In the genomic region with DNA sequence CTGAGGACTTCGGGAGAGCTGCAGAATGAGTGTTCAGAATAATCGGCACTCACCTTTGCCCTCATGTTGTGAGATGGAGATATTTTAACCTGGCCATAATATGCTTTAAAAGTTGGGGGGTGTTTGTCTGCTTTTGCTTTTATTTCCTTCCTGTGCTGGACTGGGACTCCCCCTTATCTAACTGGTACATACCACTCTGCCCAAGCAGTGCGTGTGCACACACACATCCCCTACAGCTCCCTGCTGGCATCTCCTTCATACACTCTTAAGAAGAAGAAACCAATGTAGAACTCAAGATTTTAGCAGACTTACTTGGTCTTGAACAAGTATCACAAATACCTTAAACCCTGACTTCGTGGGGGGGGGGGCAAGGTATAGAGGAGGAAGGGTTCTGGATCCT, we compare ENCODE assay signal across 1 cellular context.
TF ChIP-seq lines count a peak whose summit lies in the region.

No MANE protein-coding gene starts in this region.

TF ChIP-seq in WTC11, 78 proteins besides CTCF, POLR2A, EP300 and RAD21 (continued from another document):
- no peak for TF ChIP-seq NR2C2 (CRISPR knock-in tag; IDR thresholded peaks at IDR 0.05)
- no peak for TF ChIP-seq MXD4 (CRISPR knock-in tag; IDR thresholded peaks at IDR 0.05; ENCODE audit: borderline replicate concordance)
- no peak for TF ChIP-seq ZNF138 (CRISPR knock-in tag; conservative IDR thresholded peaks at IDR 0.05)
- no peak for TF ChIP-seq NFYB (CRISPR knock-in tag; conservative IDR thresholded peaks at IDR 0.05; ENCODE audit: low read depth)
- no peak for TF ChIP-seq JUN (CRISPR knock-in tag; IDR thresholded peaks at IDR 0.05)
- TF ChIP-seq NR1H2 (CRISPR knock-in tag; IDR thresholded peaks at IDR 0.05) = no peak
- no peak for TF ChIP-seq ESRRA (CRISPR knock-in tag; IDR thresholded peaks at IDR 0.05; ENCODE audit: borderline replicate concordance)
